9 cellular contexts compared by ENCODE assay signal in the genomic region with DNA sequence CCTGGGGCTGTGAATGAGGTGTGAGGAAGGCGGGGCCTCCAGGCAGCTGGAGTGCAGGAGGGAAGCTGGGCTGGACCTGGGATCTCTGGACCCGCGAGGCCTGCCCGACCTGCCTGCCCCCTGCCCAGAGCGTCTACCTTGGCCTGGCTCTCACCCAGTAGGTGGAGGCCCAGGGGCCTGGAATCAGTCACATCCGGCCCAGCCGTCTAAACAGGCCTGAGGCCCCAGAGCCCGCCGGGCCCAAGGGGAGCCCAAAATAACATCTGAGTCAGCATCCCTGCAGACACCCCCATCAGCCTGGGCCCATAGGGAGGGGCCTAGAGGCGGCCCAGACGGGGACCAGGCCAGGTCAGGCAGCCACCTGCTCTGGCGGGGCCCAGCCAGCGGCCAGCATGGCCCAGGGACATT. TPM values are rescaled to one million over a fixed set of nuclear protein-coding genes. Genes with fewer than 3 reads are reported as not detected.
DNase-seq lines count a peak whose midpoint lies in the region; ATAC-seq, FAIRE-seq and TF ChIP-seq lines count a peak whose summit lies in the region.
"Had no signal": no experiment of that assay in that cellular context is flagged by ENCODE, and none has a peak within 500 bp of the region (broad histone marks: within the 10 kb centered on the region; RNA-seq: fewer than 3 reads in every experiment).

No MANE protein-coding gene starts in this region.

- peak overlapping the region; percentile 34 to 69 (median 62) for H3K27ac ChIP-seq in esophagus muscularis mucosa (replicated peaks in 1 of 4)

- no peaks in the 10 kb centered on the region for H3K9me3 ChIP-seq in esophagus muscularis mucosa

- DNase-seq in esophagus muscularis mucosa (ENCODE audit: extremely low spot score) (no peak), COLO668 (lab: John Stamatoyannopoulos, UW; ENCODE audit: unreplicated experiment) (no peak), cerebellar nuclear complex (lab: John Stamatoyannopoulos, UW) (no peak), frontal cortex (ENCODE audit: low spot score in 2 of 2) (no peak)
- DNase-seq in stimulated activated CD4-positive, alpha-beta T cell treated with anti-CD3 and anti-CD28 coated beads, Interleukin-4, amount 100 ng/mL, for 4 hours = no peak
- DNase-seq: dermis blood vessel endothelial cell had no signal

- ATAC-seq in GM21423 (IDR thresholded peaks at IDR 0.05; ENCODE audit: unreplicated experiment) = peak; percentile 77
- peak; percentile 99 for ATAC-seq in HG03442 (IDR thresholded peaks at IDR 0.05; ENCODE audit: unreplicated experiment)

- peaks cover 11 to 25% (median 22%) of the 10 kb centered on the region in 4 donors for H3K4me1 ChIP-seq in esophagus muscularis mucosa

- H3K36me3 ChIP-seq in esophagus muscularis mucosa = no peaks in the 10 kb centered on the region

- intact Hi-C loops in esophagus muscularis mucosa (cut with DNase I) = no loop called here

- WGBS in esophagus muscularis mucosa = 56% methylated on average over 10 of the region's 13 CpGs

- no peaks in the 10 kb centered on the region for H3K27me3 ChIP-seq in esophagus muscularis mucosa

- no peak for TF ChIP-seq EP300 in esophagus muscularis mucosa (IDR thresholded peaks at IDR 0.05)

- no peak for TF ChIP-seq CTCF in esophagus muscularis mucosa (IDR thresholded peaks at IDR 0.05)

- peak; percentile 18 for TF ChIP-seq POLR2A in GM10847 (IDR thresholded peaks at IDR 0.05; ENCODE audit: extremely low read depth, insufficient read length)
- TF ChIP-seq POLR2A in esophagus muscularis mucosa (IDR thresholded peaks at IDR 0.05; ENCODE audit: low read depth) = no peak

- H3K4me3 ChIP-seq in esophagus muscularis mucosa = no peak overlapping the region

- FAIRE-seq in frontal cortex (lab: Jason Lieb, UNC) = no peak

RNA-seq across cellular contexts. Expression of a gene that starts 15.1 kb away (rescaled TPM):
- total RNA-seq in esophagus muscularis mucosa (100 to 1,000 TPM; 337 to 646 (median 447) TPM), frontal cortex (11.0 TPM)

Comparison
In these comparisons a context has a peak if more than half of its experiments do, and no peak if none do; other contexts are left out.
1. RNA of a gene that starts 15.1 kb away (total RNA-seq): 337 to 646 TPM in esophagus muscularis mucosa; 11.0 TPM in frontal cortex (single experiment); every median in the first group is over 10 times any median in the second.